Comparison of ENCODE assay signal across 14 cellular contexts in genomic region chr1:152049291-152050073, GRCh38. TPM values are rescaled to one million over a fixed set of nuclear protein-coding genes. Genes with fewer than 3 reads are reported as not detected.
DNase-seq lines count a peak whose midpoint lies in the region; ATAC-seq and TF ChIP-seq lines count a peak whose summit lies in the region.
"Had no signal": no experiment of that assay in that cellular context is flagged by ENCODE, and none has a peak within 500 bp of the region (broad histone marks: within the 10 kb centered on the region; RNA-seq: fewer than 3 reads in every experiment).

No MANE protein-coding gene starts in this region.

- no peaks in the 10 kb centered on the region for H3K9me3 Mint-ChIP-seq in endothelial cell (ENCODE audit: unreplicated experiment)
- H3K9me3 Mint-ChIP-seq: activated CD4-positive, alpha-beta T cell treated with anti-CD3 and anti-CD28 coated beads, Interleukin-2, amount 10 ng/mL, durations not matched to agents 7 days and 5 days had no signal

- BruUV-seq in IMR-90 (replicated peaks; lab: Mats Ljungman, UMichigan): no TSS peak

- H3K9me1 ChIP-seq in IMR-90 (ENCODE audit: insufficient read depth, low read length): no peaks in the 10 kb centered on the region

- no peaks in the 10 kb centered on the region for H3K79me1 ChIP-seq in IMR-90 (ENCODE audit: low read depth in 1 of 2, low read length in 2 of 2)

- no peak overlapping the region for H2AK9ac ChIP-seq in IMR-90 (replicated peaks; ENCODE audit: low read depth, low read length, poor library complexity)

- H3K4me3 Mint-ChIP-seq in endothelial cell (ENCODE audit: unreplicated experiment): no peak overlapping the region
- H3K4me3 Mint-ChIP-seq: activated CD4-positive, alpha-beta T cell treated with anti-CD3 and anti-CD28 coated beads, Interleukin-2, amount 10 ng/mL, durations not matched to agents 7 days and 5 days had no signal

- no peak overlapping the region for H2AK5ac ChIP-seq in IMR-90 (ENCODE audit: low read depth, low read length)

- peaks cover 16% of the 10 kb centered on the region for H3K4me1 Mint-ChIP-seq in endothelial cell (ENCODE audit: unreplicated experiment)

- no peak overlapping the region for H2BK5ac ChIP-seq in IMR-90 (ENCODE audit: low read depth, low read length, poor library complexity, severe bottlenecking)

- TF ChIP-seq CTCF in AG10803 (conservative IDR thresholded peaks at IDR 0.05; ENCODE audit: low read length): no peak
- TF ChIP-seq CTCF in IMR-90 (conservative IDR thresholded peaks at IDR 0.05; ENCODE audit: low read depth, low read length): no peak
- TF ChIP-seq CTCF in VCaP (conservative IDR thresholded peaks at IDR 0.05): no peak
- TF ChIP-seq CTCF in hepatocyte (IDR thresholded peaks at IDR 0.05; ENCODE audit: poor library complexity): no peak
- no peak for TF ChIP-seq CTCF in endothelial cell (IDR thresholded peaks at IDR 0.05; ENCODE audit: unreplicated experiment)

- peaks cover 3% of the 10 kb centered on the region for H3K27me3 Mint-ChIP-seq in endothelial cell (ENCODE audit: unreplicated experiment)

- no peak for TF ChIP-seq RAD21 in IMR-90 (IDR thresholded peaks at IDR 0.05; ENCODE audit: low read length)

- WGBS in IMR-90 (ENCODE audit: extremely low coverage in 2 of 2, insufficient read length in 1 of 2), 2 experiments: no CpG with 5 or more reads among the region's 8 CpGs
- WGBS in hepatocyte (ENCODE audit: low lambda C conversion rate, missing lambda C conversion rate): 92% methylated on average over 8 of the region's 8 CpGs

- H2BK120ac ChIP-seq in IMR-90 (ENCODE audit: low read depth, low read length): no peak overlapping the region

- no peak overlapping the region for H4K5ac ChIP-seq in IMR-90 (ENCODE audit: low read depth, low read length)

- H3K9ac ChIP-seq in IMR-90 (ENCODE audit: low read depth, low read length): no peak overlapping the region

- H2AFZ ChIP-seq in IMR-90 (replicated peaks; ENCODE audit: low read length, poor library complexity) (no peak overlapping the region), hepatocyte (no peak overlapping the region)

- dilution Hi-C loops in IMR-90 (cut with HindIII; ENCODE audit: low sequenced_read_pairs, unreplicated experiment): no loop called here

- CTCF ChIA-PET in IMR-90 (lab: Yijun Ruan, JAX): interaction anchor here (0.6 kb wide), 1 partner anchor 128 kb away, joined by 3 read pairs; no protein-coding TSS in a partner anchor

- H2BK15ac ChIP-seq in IMR-90 (ENCODE audit: low read depth, low read length): no peak overlapping the region

- H3K27ac Mint-ChIP-seq in endothelial cell (ENCODE audit: unreplicated experiment): no peak overlapping the region

- H4K20me1 ChIP-seq in IMR-90 (ENCODE audit: insufficient read depth, low read length) (no peaks in the 10 kb centered on the region), hepatocyte (ENCODE audit: insufficient read depth, poor library complexity, severe bottlenecking) (no peaks in the 10 kb centered on the region)

- DNase-seq in AG10803 (ENCODE audit: low read depth) (peak; percentile 81), IMR-90 (peak; percentile 74), hepatocyte (ENCODE audit: low spot score) (no peak), NCI-H2029 (lab: John Stamatoyannopoulos, UW) (no peak), endothelial cell (ENCODE audit: low spot score) (no peak), DMS114 treated with DMSO at 0.1 percent for 48 hours (lab: John Stamatoyannopoulos, UW; ENCODE audit: unreplicated experiment) (no peak)
- DNase-seq: activated CD4-positive, alpha-beta T cell treated with anti-CD3 and anti-CD28 coated beads, Interleukin-2, amount 10 ng/mL, durations not matched to agents 7 days and 5 days; NCI-H2029 treated with DMSO at 0.1 percent for 48 hours had no signal

- TF ChIP-seq POLR2A in IMR-90 (IDR thresholded peaks at IDR 0.05; ENCODE audit: low read depth, low read length): no peak

- no peak overlapping the region for H3K56ac ChIP-seq in IMR-90 (ENCODE audit: extremely low read depth, insufficient read depth, low read length)

- no peaks in the 10 kb centered on the region for H3K36me3 ChIP-seq in IMR-90 (ENCODE audit: control insufficient read depth, insufficient read depth, low read length)
- no peaks in the 10 kb centered on the region for H3K36me3 ChIP-seq in hepatocyte (replicated peaks; ENCODE audit: insufficient read depth, low read depth)

- H3K27me3 ChIP-seq in IMR-90 (ENCODE audit: control insufficient read depth, insufficient read depth, low read length) (peaks cover 6% of the 10 kb centered on the region), hepatocyte (peaks cover 7% of the 10 kb centered on the region)

- no peak overlapping the region for H3K23ac ChIP-seq in IMR-90 (ENCODE audit: low read depth, low read length)

- H3K4me2 ChIP-seq in IMR-90 (ENCODE audit: low read depth, low read length) (no peak overlapping the region), hepatocyte (no peak overlapping the region)

- H3K4me3 ChIP-seq in AG10803 (ENCODE audit: low read length) (no peak overlapping the region), IMR-90 (ENCODE audit: insufficient read depth, low read depth, low read length) (no peak overlapping the region), hepatocyte (no peak overlapping the region)

- H3K36me3 Mint-ChIP-seq in endothelial cell (ENCODE audit: low read depth, unreplicated experiment): no peaks in the 10 kb centered on the region

- H4K91ac ChIP-seq in IMR-90 (ENCODE audit: insufficient read depth, low read depth, low read length): no peak overlapping the region

- H3K27ac ChIP-seq in IMR-90 (ENCODE audit: insufficient read depth, low read length) (no peak overlapping the region), VCaP (peak overlapping the region; percentile 98), hepatocyte (peak overlapping the region; percentile 97)

- H3K4me1 ChIP-seq in IMR-90 (ENCODE audit: control insufficient read depth, insufficient read depth, low read length): peaks cover 9% of the 10 kb centered on the region
- H3K4me1 ChIP-seq in hepatocyte (ENCODE audit: insufficient read depth): peaks cover 16% of the 10 kb centered on the region

- no peak overlapping the region for H2BK20ac ChIP-seq in IMR-90 (ENCODE audit: low read depth, low read length)

- H3K14ac ChIP-seq in IMR-90 (replicated peaks; ENCODE audit: low read depth, low read length): no peak overlapping the region

- no peaks in the 10 kb centered on the region for H3K79me2 ChIP-seq in hepatocyte

- ATAC-seq in IMR-90 (ENCODE audit: low read depth): no peak
- ATAC-seq in HG02588 (IDR thresholded peaks at IDR 0.05; ENCODE audit: unreplicated experiment): no peak
- ATAC-seq: Right ventricle myocardium inferior had no signal

- H3K9me3 ChIP-seq in IMR-90 (ENCODE audit: control insufficient read depth, insufficient read depth, low read length) (no peaks in the 10 kb centered on the region), hepatocyte (ENCODE audit: low read depth) (no peaks in the 10 kb centered on the region)

- no peak overlapping the region for H3K18ac ChIP-seq in IMR-90 (ENCODE audit: low read depth, low read length)

- POLR2A ChIA-PET in IMR-90 (lab: Charles Lee; ENCODE audit: unreplicated experiment): interaction anchor here (0.7 kb wide), 1 partner anchor 125 kb away, joined by 10 read pairs; no protein-coding TSS in a partner anchor

- H3K9me2 ChIP-seq in hepatocyte (replicated peaks; ENCODE audit: insufficient read depth): no peaks in the 10 kb centered on the region

- in situ Hi-C loops in IMR-90 (cut with MboI; ENCODE audit: low sequenced_read_pairs): loop anchor here (10.0 kb wide), 1 partner anchor 395 kb away; no protein-coding TSS in a partner anchor

- H3K4ac ChIP-seq in IMR-90 (ENCODE audit: low read depth, low read length): no peak overlapping the region

- intact Hi-C loops in IMR-90 (cut with micrococcal nuclease): loop anchor here (5.0 kb wide), 2 partner anchors 63 to 393 kb away; no protein-coding TSS in a partner anchor

- no peak overlapping the region; a peak in 1 of 4 replicates for H4K8ac ChIP-seq in IMR-90 (ENCODE audit: low read depth in 2 of 2, low read length in 2 of 2)

TF ChIP-seq in IMR-90, 13 proteins besides CTCF, POLR2A, EP300 and RAD21:
- TF ChIP-seq SMC3 (IDR thresholded peaks at IDR 0.05; ENCODE audit: low read depth, low read length) (no peak), CEBPB (IDR thresholded peaks at IDR 0.05; ENCODE audit: low read depth, low read length) (peak; percentile 91), NFE2L2 (IDR thresholded peaks at IDR 0.05; ENCODE audit: low read depth, low read length) (peak; percentile 29; the same call in 1 of the 2 replicates), FOS (IDR thresholded peaks at IDR 0.05; ENCODE audit: low read depth, low read length) (peak; percentile 5; the same call in 1 of the 2 replicates), BHLHE40 (IDR thresholded peaks at IDR 0.05; ENCODE audit: low read depth, low read length) (no peak)

RNA-seq across cellular contexts. Expression of gene S100A11, which starts 12.7 kb away (rescaled TPM):
- total RNA-seq in IMR-90 (2012; rRNA removed) (117 and 167 TPM in 2 replicates), hepatocyte (258 and 295 TPM in 2 replicates), endothelial cell (ENCODE audit: unreplicated experiment) (1,124 TPM)
- polyA plus RNA-seq in IMR-90 (2012; rRNA removed) (1,354 and 1,402 TPM in 2 replicates), hepatocyte (1,491 and 1,531 TPM in 2 replicates)
- 1,239 and 1,683 TPM in 2 replicates for polyA plus RNA-seq in IMR-90 (2012; cell fraction: cytosol; rRNA removed)
- 148 and 260 TPM in 2 replicates for polyA plus RNA-seq in IMR-90 (2012; cell fraction: nucleus; rRNA removed; ENCODE audit: low replicate concordance)

RNA-seq across cellular contexts. Expression of gene TCHHL1, which starts 39.4 kb away (rescaled TPM):
- total RNA-seq in IMR-90 (2012; rRNA removed) (not detected in 2 replicates), hepatocyte (not detected in 2 replicates), endothelial cell (ENCODE audit: unreplicated experiment) (not detected)
- polyA plus RNA-seq in IMR-90 (2012; rRNA removed) (not detected in 2 replicates), hepatocyte (not detected in 2 replicates)
- polyA plus RNA-seq in IMR-90 (2012; cell fraction: cytosol; rRNA removed): not detected in 2 replicates
- polyA plus RNA-seq in IMR-90 (2012; cell fraction: nucleus; rRNA removed; ENCODE audit: low replicate concordance): not detected in 2 replicates
- total RNA-seq: activated CD4-positive, alpha-beta T cell treated with anti-CD3 and anti-CD28 coated beads, Interleukin-2, amount 10 ng/mL, durations not matched to agents 7 days and 5 days; Right ventricle myocardium inferior; ureter had no signal
- polyA plus RNA-seq: BJ, esophagus had no signal

RNA-seq across cellular contexts. Expression of gene S100A10, which starts 55.8 kb away (rescaled TPM):
- 77.2 and 86.0 TPM in 2 replicates for total RNA-seq in IMR-90 (2012; rRNA removed)
- 223 and 277 TPM in 2 replicates for polyA plus RNA-seq in IMR-90 (2012; rRNA removed)
- polyA plus RNA-seq in IMR-90 (2012; cell fraction: cytosol; rRNA removed): 119 and 149 TPM in 2 replicates
- 18.1 and 82.0 TPM in 2 replicates for polyA plus RNA-seq in IMR-90 (2012; cell fraction: nucleus; rRNA removed; ENCODE audit: low replicate concordance)
- 408 and 485 TPM in 2 replicates for total RNA-seq in hepatocyte
- 3,367 and 3,493 TPM in 2 replicates for polyA plus RNA-seq in hepatocyte
- total RNA-seq in endothelial cell (ENCODE audit: unreplicated experiment): 241 TPM

Comparison
In these comparisons a context has a peak if more than half of its experiments do, and no peak if none do; other contexts are left out.
1. DNase-seq: peak in AG10803 (single experiment) and IMR-90 (single experiment); none in hepatocyte (single experiment), NCI-H2029 (single experiment), endothelial cell (single experiment) and DMS114 treated with DMSO at 0.1 percent for 48 hours (single experiment).